Comparison of ENCODE assay signal across 1 cellular context in the genomic region with DNA sequence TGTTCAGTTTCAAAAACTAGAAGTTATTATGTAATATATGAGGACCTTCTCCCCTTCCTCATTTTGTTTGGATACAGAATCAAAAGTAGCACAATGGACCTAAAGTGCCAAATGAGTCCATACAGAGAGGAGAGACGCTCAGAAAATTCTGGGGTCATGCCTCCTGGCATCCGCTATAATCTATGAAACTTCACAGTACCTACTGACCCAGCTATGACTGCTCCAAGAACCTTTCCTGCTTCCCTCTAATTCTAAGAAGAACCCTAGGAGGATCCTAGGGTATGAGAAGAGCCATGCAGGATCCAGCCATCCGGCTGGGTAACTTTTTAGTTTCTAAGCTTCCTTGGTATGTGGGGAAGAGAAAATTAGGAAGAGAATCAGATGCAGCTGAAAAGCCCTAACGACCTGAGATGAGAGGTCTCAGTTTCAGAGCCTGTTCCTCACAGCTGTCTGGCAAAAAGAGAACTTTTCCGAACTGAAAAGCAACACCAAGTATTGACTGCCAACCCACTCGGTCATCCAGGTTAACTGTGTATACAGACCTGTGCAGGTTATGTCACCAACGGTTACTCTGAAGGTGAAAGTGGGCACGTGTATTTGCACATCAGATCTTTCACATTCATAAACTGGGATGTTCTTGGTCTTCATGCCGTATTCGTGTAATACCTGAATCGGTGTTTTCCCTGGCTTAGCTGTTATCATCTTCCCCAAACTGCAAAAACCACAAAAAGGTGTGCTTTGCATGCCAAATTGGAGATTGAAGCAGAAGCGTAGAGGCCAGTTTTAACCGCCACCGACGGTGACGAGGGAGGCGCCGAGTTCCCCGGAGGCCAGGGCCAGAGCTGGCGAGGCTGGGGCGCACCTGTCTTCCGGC.
A peak's percentile ranks its signal among the peaks of the same experiment; 100 is the strongest.
TF ChIP-seq lines count a peak whose summit lies in the region.

No MANE protein-coding gene starts in this region.

TF ChIP-seq in HepG2, 621 proteins besides CTCF, POLR2A, EP300 and RAD21 (continues in another document):
- no peak for TF ChIP-seq RCOR2 (CRISPR knock-in tag; IDR thresholded peaks at IDR 0.05)
- TF ChIP-seq ATF4 (CRISPR knock-in tag; IDR thresholded peaks at IDR 0.05), result 0 out of 4 replicates have a peak, but pooled peaks of 1 of the 2 experiments have one; percentile 14
- 0 out of 2 replicates have a peak, but pooled peaks have one; percentile 54 for TF ChIP-seq NFKBIZ (CRISPR knock-in tag; IDR thresholded peaks at IDR 0.05)
- TF ChIP-seq MED13 (CRISPR knock-in tag; IDR thresholded peaks at IDR 0.05), result peak; percentile 12; the same call in 1 of the 2 replicates
- no peak for TF ChIP-seq REL (CRISPR knock-in tag; conservative IDR thresholded peaks at IDR 0.05)
- TF ChIP-seq MBD4 (IDR thresholded peaks at IDR 0.05; ENCODE audit: borderline replicate concordance, low read length), result no peak
- TF ChIP-seq KLF11 (CRISPR knock-in tag; IDR thresholded peaks at IDR 0.05), result no peak
- TF ChIP-seq MEF2D (CRISPR knock-in tag; IDR thresholded peaks at IDR 0.05), result 0 out of 2 replicates have a peak, but pooled peaks have one; percentile 12
- TF ChIP-seq, protein P1, sequence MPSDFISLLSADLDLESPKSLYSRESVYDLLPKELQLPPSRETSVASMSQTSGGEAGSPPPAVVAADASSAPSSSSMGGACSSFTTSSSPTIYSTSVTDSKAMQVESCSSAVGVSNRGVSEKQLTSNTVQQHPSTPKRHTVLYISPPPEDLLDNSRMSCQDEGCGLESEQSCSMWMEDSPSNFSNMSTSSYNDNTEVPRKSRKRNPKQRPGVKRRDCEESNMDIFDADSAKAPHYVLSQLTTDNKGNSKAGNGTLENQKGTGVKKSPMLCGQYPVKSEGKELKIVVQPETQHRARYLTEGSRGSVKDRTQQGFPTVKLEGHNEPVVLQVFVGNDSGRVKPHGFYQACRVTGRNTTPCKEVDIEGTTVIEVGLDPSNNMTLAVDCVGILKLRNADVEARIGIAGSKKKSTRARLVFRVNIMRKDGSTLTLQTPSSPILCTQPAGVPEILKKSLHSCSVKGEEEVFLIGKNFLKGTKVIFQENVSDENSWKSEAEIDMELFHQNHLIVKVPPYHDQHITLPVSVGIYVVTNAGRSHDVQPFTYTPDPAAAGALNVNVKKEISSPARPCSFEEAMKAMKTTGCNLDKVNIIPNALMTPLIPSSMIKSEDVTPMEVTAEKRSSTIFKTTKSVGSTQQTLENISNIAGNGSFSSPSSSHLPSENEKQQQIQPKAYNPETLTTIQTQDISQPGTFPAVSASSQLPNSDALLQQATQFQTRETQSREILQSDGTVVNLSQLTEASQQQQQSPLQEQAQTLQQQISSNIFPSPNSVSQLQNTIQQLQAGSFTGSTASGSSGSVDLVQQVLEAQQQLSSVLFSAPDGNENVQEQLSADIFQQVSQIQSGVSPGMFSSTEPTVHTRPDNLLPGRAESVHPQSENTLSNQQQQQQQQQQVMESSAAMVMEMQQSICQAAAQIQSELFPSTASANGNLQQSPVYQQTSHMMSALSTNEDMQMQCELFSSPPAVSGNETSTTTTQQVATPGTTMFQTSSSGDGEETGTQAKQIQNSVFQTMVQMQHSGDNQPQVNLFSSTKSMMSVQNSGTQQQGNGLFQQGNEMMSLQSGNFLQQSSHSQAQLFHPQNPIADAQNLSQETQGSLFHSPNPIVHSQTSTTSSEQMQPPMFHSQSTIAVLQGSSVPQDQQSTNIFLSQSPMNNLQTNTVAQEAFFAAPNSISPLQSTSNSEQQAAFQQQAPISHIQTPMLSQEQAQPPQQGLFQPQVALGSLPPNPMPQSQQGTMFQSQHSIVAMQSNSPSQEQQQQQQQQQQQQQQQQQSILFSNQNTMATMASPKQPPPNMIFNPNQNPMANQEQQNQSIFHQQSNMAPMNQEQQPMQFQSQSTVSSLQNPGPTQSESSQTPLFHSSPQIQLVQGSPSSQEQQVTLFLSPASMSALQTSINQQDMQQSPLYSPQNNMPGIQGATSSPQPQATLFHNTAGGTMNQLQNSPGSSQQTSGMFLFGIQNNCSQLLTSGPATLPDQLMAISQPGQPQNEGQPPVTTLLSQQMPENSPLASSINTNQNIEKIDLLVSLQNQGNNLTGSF (CRISPR knock-in tag; IDR thresholded peaks at IDR 0.05), result no peak
- TF ChIP-seq HMG20A (CRISPR knock-in tag; IDR thresholded peaks at IDR 0.05; ENCODE audit: borderline replicate concordance), result 0 out of 2 replicates have a peak, but pooled peaks have one; percentile 47
- peak; percentile 82; the same call in 1 of the 2 replicates for TF ChIP-seq HNF1B (CRISPR knock-in tag; IDR thresholded peaks at IDR 0.05)
- TF ChIP-seq MLX (CRISPR knock-in tag; IDR thresholded peaks at IDR 0.05), result no peak
- TF ChIP-seq JUN (CRISPR knock-in tag; IDR thresholded peaks at IDR 0.05), result no peak
- TF ChIP-seq SMAD9 (CRISPR knock-in tag; IDR thresholded peaks at IDR 0.05), result no peak; the same call in 1 of the 2 replicates
- no peak for TF ChIP-seq PHB2 (IDR thresholded peaks at IDR 0.05; ENCODE audit: partially characterized antibody)
- no peak for TF ChIP-seq MEIS2 (CRISPR knock-in tag; IDR thresholded peaks at IDR 0.05)
- 0 out of 2 replicates have a peak, but pooled peaks have one; percentile 12 for TF ChIP-seq KMT2B (CRISPR knock-in tag; IDR thresholded peaks at IDR 0.05)
- no peak for TF ChIP-seq NR2F6 (IDR thresholded peaks at IDR 0.05)
- TF ChIP-seq NR2F6 (CRISPR knock-in tag; IDR thresholded peaks at IDR 0.05), result 0 out of 2 replicates have a peak, but pooled peaks have one; percentile 6
- TF ChIP-seq, protein P2, sequence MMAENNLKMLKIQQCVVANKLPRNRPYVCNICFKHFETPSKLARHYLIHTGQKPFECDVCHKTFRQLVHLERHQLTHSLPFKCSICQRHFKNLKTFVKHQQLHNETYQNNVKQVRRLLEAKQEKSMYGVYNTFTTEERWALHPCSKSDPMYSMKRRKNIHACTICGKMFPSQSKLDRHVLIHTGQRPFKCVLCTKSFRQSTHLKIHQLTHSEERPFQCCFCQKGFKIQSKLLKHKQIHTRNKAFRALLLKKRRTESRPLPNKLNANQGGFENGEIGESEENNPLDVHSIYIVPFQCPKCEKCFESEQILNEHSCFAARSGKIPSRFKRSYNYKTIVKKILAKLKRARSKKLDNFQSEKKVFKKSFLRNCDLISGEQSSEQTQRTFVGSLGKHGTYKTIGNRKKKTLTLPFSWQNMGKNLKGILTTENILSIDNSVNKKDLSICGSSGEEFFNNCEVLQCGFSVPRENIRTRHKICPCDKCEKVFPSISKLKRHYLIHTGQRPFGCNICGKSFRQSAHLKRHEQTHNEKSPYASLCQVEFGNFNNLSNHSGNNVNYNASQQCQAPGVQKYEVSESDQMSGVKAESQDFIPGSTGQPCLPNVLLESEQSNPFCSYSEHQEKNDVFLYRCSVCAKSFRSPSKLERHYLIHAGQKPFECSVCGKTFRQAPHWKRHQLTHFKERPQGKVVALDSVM (CRISPR knock-in tag; IDR thresholded peaks at IDR 0.05), result peak; percentile 73; the same call in 1 of the 2 replicates
- no peak for TF ChIP-seq MTERF4 (CRISPR knock-in tag; IDR thresholded peaks at IDR 0.05)
- TF ChIP-seq SP2 (CRISPR knock-in tag; IDR thresholded peaks at IDR 0.05), result no peak
- 0 out of 2 replicates have a peak, but pooled peaks have one; percentile 18 for TF ChIP-seq PRDM4 (CRISPR knock-in tag; IDR thresholded peaks at IDR 0.05; ENCODE audit: borderline replicate concordance)
- TF ChIP-seq ARHGAP35 (CRISPR knock-in tag; IDR thresholded peaks at IDR 0.05; ENCODE audit: borderline replicate concordance), result no peak
- TF ChIP-seq NAIF1 (CRISPR knock-in tag; IDR thresholded peaks at IDR 0.05; ENCODE audit: borderline replicate concordance), result peak; percentile 50; the same call in 1 of the 2 replicates
- peak; percentile 2 for TF ChIP-seq TEAD3 (CRISPR knock-in tag; optimal IDR thresholded peaks at IDR 0.05; ENCODE audit: borderline replicate concordance)
- TF ChIP-seq ZNF773 (CRISPR knock-in tag; IDR thresholded peaks at IDR 0.05; ENCODE audit: borderline replicate concordance), result no peak
- no peak for TF ChIP-seq GZF1 (CRISPR knock-in tag; IDR thresholded peaks at IDR 0.05)
- TF ChIP-seq ZSCAN30 (CRISPR knock-in tag; IDR thresholded peaks at IDR 0.05), result 0 out of 2 replicates have a peak, but pooled peaks have one; percentile 44
- TF ChIP-seq ZSCAN12 (CRISPR knock-in tag; IDR thresholded peaks at IDR 0.05), result peak; percentile 61; the same call in 1 of the 2 replicates
- no peak for TF ChIP-seq SUZ12 (IDR thresholded peaks at IDR 0.05; ENCODE audit: low read depth, low read length)
- no peak for TF ChIP-seq ZC3H4 (CRISPR knock-in tag; IDR thresholded peaks at IDR 0.05; ENCODE audit: borderline replicate concordance)
- TF ChIP-seq, protein P3, sequence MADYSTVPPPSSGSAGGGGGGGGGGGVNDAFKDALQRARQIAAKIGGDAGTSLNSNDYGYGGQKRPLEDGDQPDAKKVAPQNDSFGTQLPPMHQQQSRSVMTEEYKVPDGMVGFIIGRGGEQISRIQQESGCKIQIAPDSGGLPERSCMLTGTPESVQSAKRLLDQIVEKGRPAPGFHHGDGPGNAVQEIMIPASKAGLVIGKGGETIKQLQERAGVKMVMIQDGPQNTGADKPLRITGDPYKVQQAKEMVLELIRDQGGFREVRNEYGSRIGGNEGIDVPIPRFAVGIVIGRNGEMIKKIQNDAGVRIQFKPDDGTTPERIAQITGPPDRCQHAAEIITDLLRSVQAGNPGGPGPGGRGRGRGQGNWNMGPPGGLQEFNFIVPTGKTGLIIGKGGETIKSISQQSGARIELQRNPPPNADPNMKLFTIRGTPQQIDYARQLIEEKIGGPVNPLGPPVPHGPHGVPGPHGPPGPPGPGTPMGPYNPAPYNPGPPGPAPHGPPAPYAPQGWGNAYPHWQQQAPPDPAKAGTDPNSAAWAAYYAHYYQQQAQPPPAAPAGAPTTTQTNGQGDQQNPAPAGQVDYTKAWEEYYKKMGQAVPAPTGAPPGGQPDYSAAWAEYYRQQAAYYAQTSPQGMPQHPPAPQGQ (CRISPR knock-in tag; IDR thresholded peaks at IDR 0.05; ENCODE audit: borderline replicate concordance), result no peak
- TF ChIP-seq, protein P4, sequence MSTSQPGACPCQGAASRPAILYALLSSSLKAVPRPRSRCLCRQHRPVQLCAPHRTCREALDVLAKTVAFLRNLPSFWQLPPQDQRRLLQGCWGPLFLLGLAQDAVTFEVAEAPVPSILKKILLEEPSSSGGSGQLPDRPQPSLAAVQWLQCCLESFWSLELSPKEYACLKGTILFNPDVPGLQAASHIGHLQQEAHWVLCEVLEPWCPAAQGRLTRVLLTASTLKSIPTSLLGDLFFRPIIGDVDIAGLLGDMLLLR (CRISPR knock-in tag; IDR thresholded peaks at IDR 0.05), result no peak
